19 cellular contexts compared by ENCODE assay signal in genomic region chr2:48532174-48532573, GRCh38. TPM values are rescaled to one million over a fixed set of nuclear protein-coding genes. Genes with fewer than 3 reads are reported as not detected.
DNase-seq lines count a peak whose midpoint lies in the region; ATAC-seq, FAIRE-seq and TF ChIP-seq lines count a peak whose summit lies in the region.
"Had no signal": no experiment of that assay in that cellular context is flagged by ENCODE, and none has a peak within 500 bp of the region (broad histone marks: within the 10 kb centered on the region; RNA-seq: fewer than 3 reads in every experiment).

No MANE protein-coding gene starts in this region.

- no peak overlapping the region for H3K4me2 ChIP-seq in GM23338
- no peak overlapping the region for H3K4me2 ChIP-seq in astrocyte (ENCODE audit: low read length)

- ATAC-seq in GM23338, result no peak
- ATAC-seq in stimulated activated effector memory CD8-positive, alpha-beta T cell treated with anti-CD3 and anti-CD28 coated beads, Interleukin-12 subunit alpha, Interleukin-12 subunit beta, amount 100 ng/mL, for 72 hours, result no peak
- ATAC-seq in activated CD8-positive, alpha-beta T cell treated with anti-CD3 and anti-CD28 coated beads, Interleukin-2, amount 10 ng/mL, durations not matched to agents 7 days and 5 days, result no peak
- no peak for ATAC-seq in activated CD8-positive, alpha-beta memory T cell treated with anti-CD3 and anti-CD28 coated beads, Interleukin-2, amount 10 ng/mL, durations not matched to agents 7 days and 5 days

- DNase-seq in GM23338 (ENCODE audit: low spot score), result no peak
- DNase-seq in astrocyte (ENCODE audit: low read depth), result no peak
- DNase-seq in stimulated activated effector memory CD8-positive, alpha-beta T cell treated with anti-CD3 and anti-CD28 coated beads, Interleukin-12 subunit alpha, Interleukin-12 subunit beta, amount 100 ng/mL, for 72 hours (ENCODE audit: low spot score in 2 of 2), result no peak
- DNase-seq in A172 (ENCODE audit: low spot score), result no peak
- no peak for DNase-seq in activated CD8-positive, alpha-beta T cell treated with anti-CD3 and anti-CD28 coated beads, Interleukin-2, amount 10 ng/mL, durations not matched to agents 7 days and 5 days
- DNase-seq in activated CD8-positive, alpha-beta memory T cell treated with anti-CD3 and anti-CD28 coated beads, Interleukin-2, amount 10 ng/mL, durations not matched to agents 7 days and 5 days, result no peak
- DNase-seq in stimulated activated CD4-positive, alpha-beta T cell treated with anti-CD3 and anti-CD28 coated beads, Interleukin-12 subunit alpha, Interleukin-12 subunit beta, amount 100 ng/mL, for 4 hours, result no peak
- DNase-seq: DMS79 treated with DMSO at 0.1 percent for 48 hours; effector memory CD4-positive, alpha-beta T cell; KG1; kidney; NCI-H1105; NCI-H2107; NCI-H526; SHP77; testis had no signal

- H3K9me3 ChIP-seq in astrocyte (ENCODE audit: insufficient read depth, low read depth, low read length), result no peaks in the 10 kb centered on the region
- H3K9me3 ChIP-seq in muscle layer of duodenum (ENCODE audit: control insufficient read depth in 1 of 2, low read length in 2 of 2), result no peaks in the 10 kb centered on the region
- H3K9me3 ChIP-seq: neutrophil, testis had no signal

- H3K27ac Mint-ChIP-seq in GM23338 (no peak overlapping the region), astrocyte (ENCODE audit: unreplicated experiment) (peak overlapping the region; percentile 73)
- H3K27ac Mint-ChIP-seq in stimulated activated effector memory CD8-positive, alpha-beta T cell treated with anti-CD3 and anti-CD28 coated beads, Interleukin-12 subunit alpha, Interleukin-12 subunit beta, amount 100 ng/mL, for 72 hours, result peak overlapping the region; percentile 52
- no peak overlapping the region for H3K27ac Mint-ChIP-seq in activated CD8-positive, alpha-beta T cell treated with anti-CD3 and anti-CD28 coated beads, Interleukin-2, amount 10 ng/mL, durations not matched to agents 7 days and 5 days
- no peak overlapping the region for H3K27ac Mint-ChIP-seq in activated CD8-positive, alpha-beta memory T cell treated with anti-CD3 and anti-CD28 coated beads, Interleukin-2, amount 10 ng/mL, durations not matched to agents 7 days and 5 days
- H3K27ac Mint-ChIP-seq: memory B cell had no signal

- no peak for TF ChIP-seq CTCF in GM23338 (conservative IDR thresholded peaks at IDR 0.05; ENCODE audit: low read depth in 2 of 2)
- no peak for TF ChIP-seq CTCF in astrocyte (IDR thresholded peaks at IDR 0.05; ENCODE audit: insufficient read depth, low read depth, low read length)

- H3K36me3 ChIP-seq in GM23338 (ENCODE audit: insufficient read depth), result no peaks in the 10 kb centered on the region
- no peaks in the 10 kb centered on the region for H3K36me3 ChIP-seq in astrocyte (ENCODE audit: insufficient read depth, low read length)
- peaks cover 0 to 8% of the 10 kb centered on the region in 2 donors for H3K36me3 ChIP-seq in muscle layer of duodenum (ENCODE audit: control insufficient read depth in 1 of 2, insufficient read depth in 2 of 2, low read length in 2 of 2)

- POLR2A ChIA-PET in activated CD8-positive, alpha-beta T cell treated with anti-CD3 and anti-CD28 coated beads, Interleukin-2, amount 10 ng/mL, durations not matched to agents 7 days and 5 days (lab: Charles Lee), result no interaction called here

- no peaks in the 10 kb centered on the region for H3K9me3 Mint-ChIP-seq in GM23338
- no peaks in the 10 kb centered on the region for H3K9me3 Mint-ChIP-seq in astrocyte (ENCODE audit: unreplicated experiment)
- H3K9me3 Mint-ChIP-seq in stimulated activated effector memory CD8-positive, alpha-beta T cell treated with anti-CD3 and anti-CD28 coated beads, Interleukin-12 subunit alpha, Interleukin-12 subunit beta, amount 100 ng/mL, for 72 hours, result no peaks in the 10 kb centered on the region
- H3K9me3 Mint-ChIP-seq in activated CD8-positive, alpha-beta T cell treated with anti-CD3 and anti-CD28 coated beads, Interleukin-2, amount 10 ng/mL, durations not matched to agents 7 days and 5 days (ENCODE audit: insufficient read depth), result no peaks in the 10 kb centered on the region
- no peaks in the 10 kb centered on the region for H3K9me3 Mint-ChIP-seq in activated CD8-positive, alpha-beta memory T cell treated with anti-CD3 and anti-CD28 coated beads, Interleukin-2, amount 10 ng/mL, durations not matched to agents 7 days and 5 days (ENCODE audit: low read depth)
- H3K9me3 Mint-ChIP-seq: memory B cell had no signal

- H3K4me3 ChIP-seq in GM23338 (no peak overlapping the region), astrocyte (ENCODE audit: insufficient read depth, low read depth, low read length) (no peak overlapping the region), muscle layer of duodenum (ENCODE audit: low read depth in 1 of 2, low read length in 2 of 2) (peak overlapping the region in 1 of 2 donors; percentile 95)
- H3K4me3 ChIP-seq: testis had no signal

- H3K27ac ChIP-seq in GM23338 (ENCODE audit: low read depth), result no peak overlapping the region
- H3K27ac ChIP-seq in astrocyte (ENCODE audit: low read depth, low read length), result peak overlapping the region; percentile 76
- peak overlapping the region; percentile 10 for H3K27ac ChIP-seq in muscle layer of duodenum (ENCODE audit: low read length)
- H3K27ac ChIP-seq: neutrophil had no signal

- H3K36me3 Mint-ChIP-seq in GM23338 (ENCODE audit: low read depth) (no peaks in the 10 kb centered on the region), astrocyte (ENCODE audit: low read depth, unreplicated experiment) (no peaks in the 10 kb centered on the region)
- no peaks in the 10 kb centered on the region for H3K36me3 Mint-ChIP-seq in stimulated activated effector memory CD8-positive, alpha-beta T cell treated with anti-CD3 and anti-CD28 coated beads, Interleukin-12 subunit alpha, Interleukin-12 subunit beta, amount 100 ng/mL, for 72 hours
- peaks cover 5% of the 10 kb centered on the region for H3K36me3 Mint-ChIP-seq in activated CD8-positive, alpha-beta T cell treated with anti-CD3 and anti-CD28 coated beads, Interleukin-2, amount 10 ng/mL, durations not matched to agents 7 days and 5 days (ENCODE audit: low read depth)
- peaks cover 1% of the 10 kb centered on the region for H3K36me3 Mint-ChIP-seq in activated CD8-positive, alpha-beta memory T cell treated with anti-CD3 and anti-CD28 coated beads, Interleukin-2, amount 10 ng/mL, durations not matched to agents 7 days and 5 days

- H3K27me3 ChIP-seq in GM23338 (ENCODE audit: insufficient read depth) (no peaks in the 10 kb centered on the region), astrocyte (ENCODE audit: insufficient read depth, low read length) (no peaks in the 10 kb centered on the region), muscle layer of duodenum (ENCODE audit: low read depth, low read length) (no peaks in the 10 kb centered on the region)
- H3K27me3 ChIP-seq: testis had no signal

- H3K4me1 ChIP-seq in GM23338 (ENCODE audit: insufficient read depth), result peaks cover 26% of the 10 kb centered on the region
- H3K4me1 ChIP-seq in astrocyte (ENCODE audit: insufficient read depth, low read length), result peaks cover 13% of the 10 kb centered on the region
- peaks cover 6 to 28% of the 10 kb centered on the region in 2 donors for H3K4me1 ChIP-seq in muscle layer of duodenum (ENCODE audit: control insufficient read depth in 1 of 2, insufficient read depth in 2 of 2, low read length in 2 of 2)
- H3K4me1 ChIP-seq: testis had no signal

- FAIRE-seq in astrocyte (lab: Jason Lieb, UNC), result no peak
- FAIRE-seq: kidney had no signal

- peaks cover 8% of the 10 kb centered on the region; the same call in 1 of the 2 replicates for H3K79me2 ChIP-seq in GM23338 (replicated peaks; ENCODE audit: insufficient read depth)
- H3K79me2 ChIP-seq in astrocyte (ENCODE audit: insufficient read depth, low read length), result no peaks in the 10 kb centered on the region

- no peaks in the 10 kb centered on the region for H3F3A ChIP-seq in GM23338 (replicated peaks; ENCODE audit: low read depth)

- H3K4me3 Mint-ChIP-seq in GM23338 (peak overlapping the region; percentile 50; the same call in 2 of the 3 replicates), astrocyte (ENCODE audit: unreplicated experiment) (peak overlapping the region; percentile 10)
- H3K4me3 Mint-ChIP-seq in stimulated activated effector memory CD8-positive, alpha-beta T cell treated with anti-CD3 and anti-CD28 coated beads, Interleukin-12 subunit alpha, Interleukin-12 subunit beta, amount 100 ng/mL, for 72 hours, result no peak overlapping the region
- no peak overlapping the region for H3K4me3 Mint-ChIP-seq in activated CD8-positive, alpha-beta T cell treated with anti-CD3 and anti-CD28 coated beads, Interleukin-2, amount 10 ng/mL, durations not matched to agents 7 days and 5 days
- no peak overlapping the region for H3K4me3 Mint-ChIP-seq in activated CD8-positive, alpha-beta memory T cell treated with anti-CD3 and anti-CD28 coated beads, Interleukin-2, amount 10 ng/mL, durations not matched to agents 7 days and 5 days
- H3K4me3 Mint-ChIP-seq: memory B cell had no signal

- CTCF ChIA-PET in activated CD8-positive, alpha-beta T cell treated with anti-CD3 and anti-CD28 coated beads, Interleukin-2, amount 10 ng/mL, durations not matched to agents 7 days and 5 days (lab: Charles Lee), result no interaction called here
- CTCF ChIA-PET in activated CD8-positive, alpha-beta memory T cell treated with anti-CD3 and anti-CD28 coated beads, Interleukin-2, amount 10 ng/mL, durations not matched to agents 7 days and 5 days (lab: Charles Lee), result no interaction called here

- no peak overlapping the region for H3K9ac ChIP-seq in astrocyte (ENCODE audit: low read length)

- H2AFZ ChIP-seq in GM23338 (no peak overlapping the region), astrocyte (ENCODE audit: low read depth, low read length) (no peak overlapping the region)

- H3K9me2 ChIP-seq in GM23338 (ENCODE audit: insufficient read depth), result no peaks in the 10 kb centered on the region

- peaks cover 35% of the 10 kb centered on the region for H3K4me1 Mint-ChIP-seq in GM23338
- H3K4me1 Mint-ChIP-seq in astrocyte (ENCODE audit: low read depth, unreplicated experiment), result peaks cover 9% of the 10 kb centered on the region
- peaks cover 8% of the 10 kb centered on the region for H3K4me1 Mint-ChIP-seq in stimulated activated effector memory CD8-positive, alpha-beta T cell treated with anti-CD3 and anti-CD28 coated beads, Interleukin-12 subunit alpha, Interleukin-12 subunit beta, amount 100 ng/mL, for 72 hours
- H3K4me1 Mint-ChIP-seq in activated CD8-positive, alpha-beta T cell treated with anti-CD3 and anti-CD28 coated beads, Interleukin-2, amount 10 ng/mL, durations not matched to agents 7 days and 5 days (ENCODE audit: low read depth), result peaks cover 5% of the 10 kb centered on the region
- peaks cover 10% of the 10 kb centered on the region for H3K4me1 Mint-ChIP-seq in activated CD8-positive, alpha-beta memory T cell treated with anti-CD3 and anti-CD28 coated beads, Interleukin-2, amount 10 ng/mL, durations not matched to agents 7 days and 5 days

- H4K20me1 ChIP-seq in GM23338 (replicated peaks; ENCODE audit: insufficient read depth), result 0 out of 2 replicates have a peak, but pooled peaks cover 4% of the 10 kb centered on the region
- no peaks in the 10 kb centered on the region for H4K20me1 ChIP-seq in astrocyte (ENCODE audit: insufficient read depth, low read length)

- H3K27me3 Mint-ChIP-seq in GM23338 (ENCODE audit: insufficient read depth, low read depth, poor library complexity), result peaks cover 4% of the 10 kb centered on the region
- H3K27me3 Mint-ChIP-seq in astrocyte (ENCODE audit: low read depth, unreplicated experiment), result no peaks in the 10 kb centered on the region
- peaks cover 4% of the 10 kb centered on the region for H3K27me3 Mint-ChIP-seq in activated CD8-positive, alpha-beta T cell treated with anti-CD3 and anti-CD28 coated beads, Interleukin-2, amount 10 ng/mL, durations not matched to agents 7 days and 5 days (ENCODE audit: low read depth)
- peaks cover 5% of the 10 kb centered on the region for H3K27me3 Mint-ChIP-seq in activated CD8-positive, alpha-beta memory T cell treated with anti-CD3 and anti-CD28 coated beads, Interleukin-2, amount 10 ng/mL, durations not matched to agents 7 days and 5 days

RNA-seq across cellular contexts. Expression of gene STON1, which starts 2.2 kb away (rescaled TPM):
- total RNA-seq in GM23338 (2014; rRNA removed; shearing (Covaris generic)), result 14.4 and 14.9 TPM in 2 replicates
- polyA plus RNA-seq in GM23338 (2016; fragmentation: Nextera tagmentation; extraction: Ambion mirVana), result 5.4 and 5.5 TPM in 2 replicates
- total RNA-seq in astrocyte, result 7.3 and 9.5 TPM in 2 replicates
- total RNA-seq in A172 (2014; rRNA removed; shearing (Covaris generic)), result 2.5 and 3.4 TPM in 2 replicates
- total RNA-seq in activated CD8-positive, alpha-beta T cell treated with anti-CD3 and anti-CD28 coated beads, Interleukin-2, amount 10 ng/mL, durations not matched to agents 7 days and 5 days, result 1 to 10 TPM; 1.6 to 1.9 TPM
- 1 to 10 TPM; 2.4 to 3.5 TPM for total RNA-seq in activated CD8-positive, alpha-beta memory T cell treated with anti-CD3 and anti-CD28 coated beads, Interleukin-2, amount 10 ng/mL, durations not matched to agents 7 days and 5 days

Comparison
In these comparisons a context has a peak if more than half of its experiments do, and no peak if none do; other contexts are left out.
1. H3K27ac Mint-ChIP-seq: peak in astrocyte (single experiment) and stimulated activated effector memory CD8-positive, alpha-beta T cell treated with anti-CD3 and anti-CD28 coated beads, Interleukin-12 subunit alpha, Interleukin-12 subunit beta, amount 100 ng/mL, for 72 hours (single experiment); none in GM23338 (single experiment), activated CD8-positive, alpha-beta T cell treated with anti-CD3 and anti-CD28 coated beads, Interleukin-2, amount 10 ng/mL, durations not matched to agents 7 days and 5 days (single experiment) and activated CD8-positive, alpha-beta memory T cell treated with anti-CD3 and anti-CD28 coated beads, Interleukin-2, amount 10 ng/mL, durations not matched to agents 7 days and 5 days (single experiment).
2. H3K4me3 Mint-ChIP-seq: peak in GM23338 (single experiment) and astrocyte (single experiment); none in stimulated activated effector memory CD8-positive, alpha-beta T cell treated with anti-CD3 and anti-CD28 coated beads, Interleukin-12 subunit alpha, Interleukin-12 subunit beta, amount 100 ng/mL, for 72 hours (single experiment), activated CD8-positive, alpha-beta T cell treated with anti-CD3 and anti-CD28 coated beads, Interleukin-2, amount 10 ng/mL, durations not matched to agents 7 days and 5 days (single experiment) and activated CD8-positive, alpha-beta memory T cell treated with anti-CD3 and anti-CD28 coated beads, Interleukin-2, amount 10 ng/mL, durations not matched to agents 7 days and 5 days (single experiment).